1 cellular context compared by ENCODE assay signal in genomic region chr7:35800718-35801391, GRCh38.
TF ChIP-seq lines count a peak whose summit lies in the region.

Gene SEPTIN7 (plus strand): TSS chr7:35801057. CDS start chr7:35801210, 153 bp downstream.

TF ChIP-seq in HepG2, 621 proteins besides CTCF, POLR2A, EP300 and RAD21 (continued from another document and continues in another):
- TF ChIP-seq KIAA2018 (CRISPR knock-in tag; IDR thresholded peaks at IDR 0.05; ENCODE audit: borderline replicate concordance) (no peak), ZNF460 (CRISPR knock-in tag; IDR thresholded peaks at IDR 0.05; ENCODE audit: borderline replicate concordance) (no peak), TEF (CRISPR knock-in tag; IDR thresholded peaks at IDR 0.05) (no peak), ZNF644 (CRISPR knock-in tag; IDR thresholded peaks at IDR 0.05; ENCODE audit: low read depth) (0 out of 2 replicates have a peak, but pooled peaks have one; percentile 9), THAP11 (CRISPR knock-in tag; IDR thresholded peaks at IDR 0.05) (peak; percentile 87), ZNF501 (CRISPR knock-in tag; IDR thresholded peaks at IDR 0.05) (peak; percentile 24), NPAS2 (CRISPR knock-in tag; IDR thresholded peaks at IDR 0.05; ENCODE audit: borderline replicate concordance) (no peak), YEATS2 (CRISPR knock-in tag; IDR thresholded peaks at IDR 0.05; ENCODE audit: borderline replicate concordance) (peak; percentile 89), IKZF1 (IDR thresholded peaks at IDR 0.05) (no peak), ELF4 (CRISPR knock-in tag; IDR thresholded peaks at IDR 0.05; ENCODE audit: borderline replicate concordance) (0 out of 2 replicates have a peak, but pooled peaks have one; percentile 54), KDM2A (CRISPR knock-in tag; IDR thresholded peaks at IDR 0.05; ENCODE audit: borderline replicate concordance, low read depth) (peak; percentile 64), ZNF672 (CRISPR knock-in tag; IDR thresholded peaks at IDR 0.05) (peak; percentile 59; the same call in 1 of the 2 replicates), FIP1L1 (IDR thresholded peaks at IDR 0.05; ENCODE audit: borderline replicate concordance, insufficient read depth, low read depth, low read length) (no peak), FOXK1 (CRISPR knock-in tag; IDR thresholded peaks at IDR 0.05; ENCODE audit: borderline replicate concordance, low read depth) (0 out of 2 replicates have a peak, but pooled peaks have one; percentile 21), ZNF878 (CRISPR knock-in tag; IDR thresholded peaks at IDR 0.05) (no peak), POGZ (CRISPR knock-in tag; IDR thresholded peaks at IDR 0.05) (peak; percentile 94), ZNF160 (CRISPR knock-in tag; IDR thresholded peaks at IDR 0.05) (0 out of 2 replicates have a peak, but pooled peaks have one; percentile 9), ZNF740 (CRISPR knock-in tag; IDR thresholded peaks at IDR 0.05) (no peak), POLR2G (IDR thresholded peaks at IDR 0.05; ENCODE audit: low read depth, low read length) (peak; percentile 91), PRPF4 (IDR thresholded peaks at IDR 0.05; ENCODE audit: low read depth, low read length, poor library complexity, severe bottlenecking) (peak; percentile 64), TRIM24 (CRISPR knock-in tag; IDR thresholded peaks at IDR 0.05) (no peak), ZNF10 (CRISPR knock-in tag; IDR thresholded peaks at IDR 0.05; ENCODE audit: borderline replicate concordance, low read depth) (no peak), CENPBD1 (CRISPR knock-in tag; IDR thresholded peaks at IDR 0.05; ENCODE audit: borderline replicate concordance, low read depth) (no peak), MEIS1 (CRISPR knock-in tag; IDR thresholded peaks at IDR 0.05; ENCODE audit: borderline replicate concordance) (0 out of 2 replicates have a peak, but pooled peaks have one; percentile 12), ZNF263 (CRISPR knock-in tag; IDR thresholded peaks at IDR 0.05) (peak; percentile 95), SOX5 (CRISPR knock-in tag; IDR thresholded peaks at IDR 0.05; ENCODE audit: borderline replicate concordance) (peak; percentile 49; the same call in 1 of the 2 replicates), ZFY (CRISPR knock-in tag; IDR thresholded peaks at IDR 0.05) (no peak; the same call in 1 of the 2 replicates), KLF6 (CRISPR knock-in tag; IDR thresholded peaks at IDR 0.05) (peak; percentile 5), ZNF17 (CRISPR knock-in tag; IDR thresholded peaks at IDR 0.05) (no peak), HOXA5 (CRISPR knock-in tag; IDR thresholded peaks at IDR 0.05) (no peak; the same call in 1 of the 2 replicates), ZBTB14 (CRISPR knock-in tag; IDR thresholded peaks at IDR 0.05) (no peak), HNF1B (CRISPR knock-in tag; IDR thresholded peaks at IDR 0.05) (peak; percentile 71), ZBTB42 (CRISPR knock-in tag; IDR thresholded peaks at IDR 0.05) (0 out of 2 replicates have a peak, but pooled peaks have one; percentile 11), TFDP1 (CRISPR knock-in tag; IDR thresholded peaks at IDR 0.05; ENCODE audit: borderline replicate concordance) (peak; percentile 36; the same call in 1 of the 2 replicates), ZMAT5 (CRISPR knock-in tag; IDR thresholded peaks at IDR 0.05; ENCODE audit: borderline replicate concordance, low read depth) (no peak), TBL1XR1 (IDR thresholded peaks at IDR 0.05; ENCODE audit: borderline replicate concordance, low read length, partially characterized antibody) (peak; percentile 31), BRD4 (CRISPR knock-in tag; IDR thresholded peaks at IDR 0.05) (no peak; the same call in none of the 2 replicates), NONO (IDR thresholded peaks at IDR 0.05) (no peak), NONO (CRISPR knock-in tag; conservative IDR thresholded peaks at IDR 0.05) (peak; percentile 79), GTF3A (CRISPR knock-in tag; conservative IDR thresholded peaks at IDR 0.05) (no peak), FOXM1 (CRISPR knock-in tag; IDR thresholded peaks at IDR 0.05) (no peak), UBTF (CRISPR knock-in tag; IDR thresholded peaks at IDR 0.05) (peak; percentile 52; the same call in 1 of the 2 replicates), SRSF9 (IDR thresholded peaks at IDR 0.05; ENCODE audit: borderline replicate concordance, insufficient read depth, low read depth, low read length, poor library complexity, severe bottlenecking) (no peak), SRF (IDR thresholded peaks at IDR 0.05; ENCODE audit: low read depth, low read length) (no peak), REPIN1 (CRISPR knock-in tag; IDR thresholded peaks at IDR 0.05; ENCODE audit: borderline replicate concordance, low read depth) (peak; percentile 50; the same call in 1 of the 2 replicates), THRA (CRISPR knock-in tag; IDR thresholded peaks at IDR 0.05; ENCODE audit: borderline replicate concordance) (peak; percentile 24; the same call in 1 of the 2 replicates), ZNF570 (CRISPR knock-in tag; IDR thresholded peaks at IDR 0.05; ENCODE audit: borderline replicate concordance) (no peak)
